Comparison of ENCODE assay signal across 8 cellular contexts in the genomic region with DNA sequence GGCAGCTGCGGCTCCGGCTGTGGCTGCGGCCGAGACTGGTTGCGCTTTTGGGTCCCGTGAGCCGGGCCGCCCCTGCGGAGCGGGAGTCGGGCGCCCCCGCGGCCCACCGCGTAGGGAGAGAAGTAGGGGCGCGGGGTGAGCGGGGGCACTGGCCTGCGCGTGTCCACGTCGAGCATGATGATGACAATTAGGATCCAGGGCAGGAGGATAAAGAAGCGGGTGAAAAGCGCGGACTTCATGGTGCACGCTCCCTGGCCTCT. TPM values are rescaled to one million over a fixed set of nuclear protein-coding genes. Genes with fewer than 3 reads are reported as not detected.
DNase-seq lines count a peak whose midpoint lies in the region; ATAC-seq and TF ChIP-seq lines count a peak whose summit lies in the region.

No MANE protein-coding gene starts in this region.

- no peaks in the 10 kb centered on the region for H3K36me3 Mint-ChIP-seq in CD8-positive, alpha-beta memory T cell

- H3K27me3 Mint-ChIP-seq in CD8-positive, alpha-beta memory T cell: peaks cover 26 to 71% of the 10 kb centered on the region in 2 donors

- H4K20me1 ChIP-seq in neural cell (ENCODE audit: insufficient read depth): no peaks in the 10 kb centered on the region

- ATAC-seq in HG03354 (IDR thresholded peaks at IDR 0.05; ENCODE audit: poor library complexity, severe bottlenecking, unreplicated experiment) (peak; percentile 14), GM18867 (IDR thresholded peaks at IDR 0.05; ENCODE audit: unreplicated experiment) (no peak)

- TF ChIP-seq CTCF in coronary artery (IDR thresholded peaks at IDR 0.05) (no peak), neural cell (IDR thresholded peaks at IDR 0.05; ENCODE audit: poor library complexity, severe bottlenecking) (peak; percentile 45)

- H3K36me3 ChIP-seq in CD8-positive, alpha-beta memory T cell (ENCODE audit: insufficient read depth, low read length): no peaks in the 10 kb centered on the region
- H3K36me3 ChIP-seq in neural cell (ENCODE audit: insufficient read depth, low read length): no peaks in the 10 kb centered on the region

- H3K27me3 ChIP-seq in CD8-positive, alpha-beta memory T cell (ENCODE audit: insufficient read depth, low read length, poor library complexity, severe bottlenecking): peaks cover 14% of the 10 kb centered on the region
- peaks cover 26% of the 10 kb centered on the region for H3K27me3 ChIP-seq in neural cell (ENCODE audit: insufficient read depth, low read depth, low read length)

- H3K9me3 Mint-ChIP-seq in CD8-positive, alpha-beta memory T cell: no peaks in the 10 kb centered on the region

- TF ChIP-seq RAD21 in neural cell (conservative IDR thresholded peaks at IDR 0.05): no peak

- CTCF ChIA-PET in CD8-positive, alpha-beta memory T cell (lab: Charles Lee): interaction anchor here (0.7 to 2.7 kb wide), 21 partner anchors 13 to 735 kb away, joined by 3 to 18 read pairs (median 4); no protein-coding TSS in a partner anchor

- H3K9me3 ChIP-seq in CD8-positive, alpha-beta memory T cell (ENCODE audit: low read length): no peaks in the 10 kb centered on the region
- H3K9me3 ChIP-seq in neural cell (ENCODE audit: low read length): no peaks in the 10 kb centered on the region

- H3K4me1 Mint-ChIP-seq in CD8-positive, alpha-beta memory T cell: peaks cover 14 to 34% (median 19%) of the 10 kb centered on the region in 3 donors

- TF ChIP-seq EP300 in neural cell (conservative IDR thresholded peaks at IDR 0.05; ENCODE audit: poor library complexity, severe bottlenecking): peak; percentile 6

- H3K4me3 ChIP-seq in CD8-positive, alpha-beta memory T cell (ENCODE audit: low read length): peak overlapping the region; percentile 23
- H3K4me3 ChIP-seq in coronary artery (peak overlapping the region; percentile 76), neural cell (ENCODE audit: low read length) (peak overlapping the region; percentile 89)

- no peak for DNase-seq in CD8-positive, alpha-beta memory T cell
- DNase-seq in coronary artery (ENCODE audit: low spot score) (no peak), ACHN (no peak), inferior parietal cortex (ENCODE audit: extremely low spot score) (no peak)
- DNase-seq in activated effector memory CD4-positive, alpha-beta T cell treated with Interleukin-2 at 50 U/mL for 16 hours: no peak

- POLR2A ChIA-PET in CD8-positive, alpha-beta memory T cell (lab: Charles Lee): interaction anchor here (1.2 kb wide), 1 partner anchor 289 kb away, joined by 3 read pairs; the partner anchor contains the start of gene SMAP1

- no peak overlapping the region for H3K27ac ChIP-seq in CD8-positive, alpha-beta memory T cell (ENCODE audit: low read depth, low read length)
- H3K27ac ChIP-seq in coronary artery (no peak overlapping the region), neural cell (ENCODE audit: low read length) (no peak overlapping the region)

- in situ Hi-C loops in ACHN (cut with HindIII; ENCODE audit: low pct_ligation_motif_present, low pct_unique_long_range_greater_than_20kb, low sequenced_read_pairs): no loop called here

- H3F3A ChIP-seq in neural cell (ENCODE audit: insufficient read depth, low read length, poor library complexity, severe bottlenecking): no peaks in the 10 kb centered on the region

- peaks cover 4% of the 10 kb centered on the region for H3K4me1 ChIP-seq in CD8-positive, alpha-beta memory T cell (ENCODE audit: insufficient read depth, low read length)

- peak overlapping the region; percentile 60 to 90 (median 77) for H3K4me3 Mint-ChIP-seq in CD8-positive, alpha-beta memory T cell

- peak overlapping the region; percentile 58 for H2AFZ ChIP-seq in neural cell (ENCODE audit: low read depth, low read length)

- H3K9me2 ChIP-seq in neural cell (ENCODE audit: insufficient read depth, low read length): no peaks in the 10 kb centered on the region

- H3K79me2 ChIP-seq in neural cell (replicated peaks; ENCODE audit: insufficient read depth, low read length): no peaks in the 10 kb centered on the region

- no peak overlapping the region for H3K27ac Mint-ChIP-seq in CD8-positive, alpha-beta memory T cell

- H3K4me2 ChIP-seq in neural cell (ENCODE audit: low read length): peak overlapping the region; percentile 63

- H3K9ac ChIP-seq in neural cell (ENCODE audit: low read length): peak overlapping the region; percentile 60

TF ChIP-seq in neural cell, 6 proteins besides CTCF, POLR2A, EP300 and RAD21:
- no peak for TF ChIP-seq POLR2AphosphoS5 (IDR thresholded peaks at IDR 0.05)
- TF ChIP-seq EZH2 (IDR thresholded peaks at IDR 0.05; ENCODE audit: borderline replicate concordance, insufficient read depth, low read length, poor library complexity, severe bottlenecking): no peak
- TF ChIP-seq, protein P1, sequence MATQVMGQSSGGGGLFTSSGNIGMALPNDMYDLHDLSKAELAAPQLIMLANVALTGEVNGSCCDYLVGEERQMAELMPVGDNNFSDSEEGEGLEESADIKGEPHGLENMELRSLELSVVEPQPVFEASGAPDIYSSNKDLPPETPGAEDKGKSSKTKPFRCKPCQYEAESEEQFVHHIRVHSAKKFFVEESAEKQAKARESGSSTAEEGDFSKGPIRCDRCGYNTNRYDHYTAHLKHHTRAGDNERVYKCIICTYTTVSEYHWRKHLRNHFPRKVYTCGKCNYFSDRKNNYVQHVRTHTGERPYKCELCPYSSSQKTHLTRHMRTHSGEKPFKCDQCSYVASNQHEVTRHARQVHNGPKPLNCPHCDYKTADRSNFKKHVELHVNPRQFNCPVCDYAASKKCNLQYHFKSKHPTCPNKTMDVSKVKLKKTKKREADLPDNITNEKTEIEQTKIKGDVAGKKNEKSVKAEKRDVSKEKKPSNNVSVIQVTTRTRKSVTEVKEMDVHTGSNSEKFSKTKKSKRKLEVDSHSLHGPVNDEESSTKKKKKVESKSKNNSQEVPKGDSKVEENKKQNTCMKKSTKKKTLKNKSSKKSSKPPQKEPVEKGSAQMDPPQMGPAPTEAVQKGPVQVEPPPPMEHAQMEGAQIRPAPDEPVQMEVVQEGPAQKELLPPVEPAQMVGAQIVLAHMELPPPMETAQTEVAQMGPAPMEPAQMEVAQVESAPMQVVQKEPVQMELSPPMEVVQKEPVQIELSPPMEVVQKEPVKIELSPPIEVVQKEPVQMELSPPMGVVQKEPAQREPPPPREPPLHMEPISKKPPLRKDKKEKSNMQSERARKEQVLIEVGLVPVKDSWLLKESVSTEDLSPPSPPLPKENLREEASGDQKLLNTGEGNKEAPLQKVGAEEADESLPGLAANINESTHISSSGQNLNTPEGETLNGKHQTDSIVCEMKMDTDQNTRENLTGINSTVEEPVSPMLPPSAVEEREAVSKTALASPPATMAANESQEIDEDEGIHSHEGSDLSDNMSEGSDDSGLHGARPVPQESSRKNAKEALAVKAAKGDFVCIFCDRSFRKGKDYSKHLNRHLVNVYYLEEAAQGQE (IDR thresholded peaks at IDR 0.05; ENCODE audit: borderline replicate concordance): no peak
- no peak for TF ChIP-seq MXI1 (conservative IDR thresholded peaks at IDR 0.05; ENCODE audit: poor library complexity, severe bottlenecking)
- TF ChIP-seq SMC3 (conservative IDR thresholded peaks at IDR 0.05; ENCODE audit: poor library complexity): no peak
- TF ChIP-seq TAF1 (IDR thresholded peaks at IDR 0.05; ENCODE audit: low read depth): no peak
TF ChIP-seq in neural cell: peak in this region for 0.

RNA-seq across cellular contexts. Expression of gene B3GAT2, which starts 0.7 kb away (rescaled TPM):
- total RNA-seq in CD8-positive, alpha-beta memory T cell: not detected
- polyA plus RNA-seq in CD8-positive, alpha-beta memory T cell: 0.22 TPM
- polyA plus RNA-seq in neural cell: 4.1 and 5.6 TPM in 2 replicates
- 7.3 and 8.2 TPM in 2 replicates for polyA minus RNA-seq in neural cell

Comparison
In these comparisons a context has a peak if more than half of its experiments do, and no peak if none do; other contexts are left out.
1. H3K4me3 ChIP-seq: peak in every context shown above with its lines; median percentile 89 in neural cell; 76 in coronary artery; 23 in CD8-positive, alpha-beta memory T cell.